Comparison of ENCODE assay signal across 1 cellular context in the genomic region with DNA sequence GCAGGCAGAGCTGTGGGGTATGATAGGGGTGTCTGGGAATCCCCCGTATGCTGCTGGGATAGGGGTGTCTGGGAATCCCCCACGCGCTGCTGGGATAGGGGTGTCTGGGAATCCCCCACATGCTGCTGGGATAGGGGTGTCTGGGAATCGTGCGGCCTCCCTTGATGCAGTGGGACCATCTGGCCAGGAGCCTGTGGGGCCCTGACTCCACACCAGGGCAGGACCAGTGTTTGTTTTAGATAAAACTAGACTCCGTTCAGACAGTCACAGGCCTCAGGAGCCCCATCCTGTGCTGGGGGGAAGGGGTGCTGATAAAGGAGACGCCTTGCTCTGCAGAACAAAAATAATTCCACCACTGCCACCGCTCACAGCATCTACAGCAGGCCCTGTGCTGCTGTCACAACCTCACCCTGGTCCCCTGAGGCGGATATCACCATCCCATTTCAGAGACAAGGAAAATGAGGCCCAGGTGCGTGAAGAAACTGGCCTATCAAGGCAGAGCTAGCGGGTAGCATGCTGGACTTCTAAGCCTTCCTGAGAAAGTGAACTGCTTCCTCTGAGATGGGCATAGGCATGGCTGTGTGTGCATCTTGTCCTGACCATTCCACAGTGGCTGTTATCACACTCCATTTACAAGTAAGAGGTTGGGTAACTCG.
TF ChIP-seq lines count a peak whose summit lies in the region.

No MANE protein-coding gene starts in this region.

TF ChIP-seq in K562, 482 proteins besides CTCF, POLR2A, EP300 and RAD21 (continued from another document and continues in another):
- no peak for TF ChIP-seq PBX2 (CRISPR knock-in tag; IDR thresholded peaks at IDR 0.05; ENCODE audit: low read depth)
- TF ChIP-seq PBX2 (tag; conservative IDR thresholded peaks at IDR 0.05; ENCODE audit: low read depth), result no peak
- no peak for TF ChIP-seq ZNF253 (CRISPR knock-in tag; conservative IDR thresholded peaks at IDR 0.05)
- TF ChIP-seq ATF1 (CRISPR knock-in tag; IDR thresholded peaks at IDR 0.05), result no peak
- TF ChIP-seq ATF1 (tag; IDR thresholded peaks at IDR 0.05), result 0 out of 2 replicates have a peak, but pooled peaks have one; percentile 16
- 0 out of 2 replicates have a peak, but pooled peaks have one; percentile 12 for TF ChIP-seq ARID4B (CRISPR knock-in tag; IDR thresholded peaks at IDR 0.05)
- TF ChIP-seq ETS1 (conservative IDR thresholded peaks at IDR 0.05; ENCODE audit: control insufficient read depth, low read depth, low read length), result no peak
- TF ChIP-seq CCNT2 (IDR thresholded peaks at IDR 0.05; ENCODE audit: borderline replicate concordance, extremely low read depth, insufficient read length, low read depth, low read length), result peak; percentile 18
- TF ChIP-seq ELF2 (CRISPR knock-in tag; IDR thresholded peaks at IDR 0.05), result no peak
- no peak for TF ChIP-seq ZNF354B (CRISPR knock-in tag; IDR thresholded peaks at IDR 0.05)
- no peak for TF ChIP-seq NFRKB (IDR thresholded peaks at IDR 0.05; ENCODE audit: low read depth)
- peak; percentile 80 for TF ChIP-seq ARID1B (IDR thresholded peaks at IDR 0.05)
- no peak for TF ChIP-seq SMC3 (conservative IDR thresholded peaks at IDR 0.05; ENCODE audit: insufficient read depth, low read depth, low read length)
- no peak for TF ChIP-seq LEF1 (IDR thresholded peaks at IDR 0.05)
- TF ChIP-seq ARID2 (IDR thresholded peaks at IDR 0.05), result no peak
- no peak for TF ChIP-seq MTA1 (IDR thresholded peaks at IDR 0.05; ENCODE audit: borderline replicate concordance)
- no peak for TF ChIP-seq FOXJ2 (tag; IDR thresholded peaks at IDR 0.05)
- no peak for TF ChIP-seq PRMT5 (CRISPR knock-in tag; IDR thresholded peaks at IDR 0.05)
- no peak for TF ChIP-seq HDAC2 (IDR thresholded peaks at IDR 0.05)
- TF ChIP-seq KLF6 (CRISPR knock-in tag; IDR thresholded peaks at IDR 0.05; ENCODE audit: borderline replicate concordance), result no peak
- TF ChIP-seq GATAD2B (IDR thresholded peaks at IDR 0.05; ENCODE audit: borderline replicate concordance), result no peak
- TF ChIP-seq RBM15 (IDR thresholded peaks at IDR 0.05; ENCODE audit: insufficient read depth, low read length), result no peak
- TF ChIP-seq HOXB6 (CRISPR knock-in tag; IDR thresholded peaks at IDR 0.05; ENCODE audit: borderline replicate concordance), result no peak
- TF ChIP-seq ZNF197 (CRISPR knock-in tag; IDR thresholded peaks at IDR 0.05; ENCODE audit: low read depth), result no peak
- peak; percentile 62 for TF ChIP-seq DPF2 (IDR thresholded peaks at IDR 0.05)
- TF ChIP-seq CBFA2T2 (conservative IDR thresholded peaks at IDR 0.05), result peak; percentile 84
- no peak for TF ChIP-seq KLF1 (tag; IDR thresholded peaks at IDR 0.05)
- no peak for TF ChIP-seq RBFOX2 (IDR thresholded peaks at IDR 0.05; ENCODE audit: low read depth, low read length)
- TF ChIP-seq, protein P1, sequence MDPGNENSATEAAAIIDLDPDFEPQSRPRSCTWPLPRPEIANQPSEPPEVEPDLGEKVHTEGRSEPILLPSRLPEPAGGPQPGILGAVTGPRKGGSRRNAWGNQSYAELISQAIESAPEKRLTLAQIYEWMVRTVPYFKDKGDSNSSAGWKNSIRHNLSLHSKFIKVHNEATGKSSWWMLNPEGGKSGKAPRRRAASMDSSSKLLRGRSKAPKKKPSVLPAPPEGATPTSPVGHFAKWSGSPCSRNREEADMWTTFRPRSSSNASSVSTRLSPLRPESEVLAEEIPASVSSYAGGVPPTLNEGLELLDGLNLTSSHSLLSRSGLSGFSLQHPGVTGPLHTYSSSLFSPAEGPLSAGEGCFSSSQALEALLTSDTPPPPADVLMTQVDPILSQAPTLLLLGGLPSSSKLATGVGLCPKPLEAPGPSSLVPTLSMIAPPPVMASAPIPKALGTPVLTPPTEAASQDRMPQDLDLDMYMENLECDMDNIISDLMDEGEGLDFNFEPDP (CRISPR knock-in tag; IDR thresholded peaks at IDR 0.05), result no peak
- no peak for TF ChIP-seq DIDO1 (tag; IDR thresholded peaks at IDR 0.05; ENCODE audit: low read depth)
- peak; percentile 80 for TF ChIP-seq NCOR1 (IDR thresholded peaks at IDR 0.05)
- TF ChIP-seq ZNF699 (CRISPR knock-in tag; IDR thresholded peaks at IDR 0.05; ENCODE audit: insufficient replicate concordance), result no peak
- no peak for TF ChIP-seq PCBP2 (IDR thresholded peaks at IDR 0.05; ENCODE audit: low read depth, low read length, poor library complexity, severe bottlenecking)
- TF ChIP-seq SMARCA5 (IDR thresholded peaks at IDR 0.05), result no peak
- no peak for TF ChIP-seq ZNF507 (tag; conservative IDR thresholded peaks at IDR 0.05)
- no peak for TF ChIP-seq FOXA1 (IDR thresholded peaks at IDR 0.05; ENCODE audit: borderline replicate concordance)
- TF ChIP-seq MTF1 (CRISPR knock-in tag; IDR thresholded peaks at IDR 0.05; ENCODE audit: borderline replicate concordance), result 0 out of 2 replicates have a peak, but pooled peaks have one; percentile 9
- peak; percentile 41; the same call in 1 of the 2 replicates for TF ChIP-seq SMARCE1 (IDR thresholded peaks at IDR 0.05)
- no peak for TF ChIP-seq NR2F6 (CRISPR knock-in tag; IDR thresholded peaks at IDR 0.05)
- TF ChIP-seq MCM7 (IDR thresholded peaks at IDR 0.05), result no peak
- no peak for TF ChIP-seq TSC22D4 (tag; IDR thresholded peaks at IDR 0.05)
- no peak for TF ChIP-seq THRB (CRISPR knock-in tag; conservative IDR thresholded peaks at IDR 0.05)
- no peak for TF ChIP-seq USF2 (CRISPR knock-in tag; IDR thresholded peaks at IDR 0.05)
- TF ChIP-seq ZNF717 (CRISPR knock-in tag; IDR thresholded peaks at IDR 0.05), result no peak
- TF ChIP-seq, protein P2, sequence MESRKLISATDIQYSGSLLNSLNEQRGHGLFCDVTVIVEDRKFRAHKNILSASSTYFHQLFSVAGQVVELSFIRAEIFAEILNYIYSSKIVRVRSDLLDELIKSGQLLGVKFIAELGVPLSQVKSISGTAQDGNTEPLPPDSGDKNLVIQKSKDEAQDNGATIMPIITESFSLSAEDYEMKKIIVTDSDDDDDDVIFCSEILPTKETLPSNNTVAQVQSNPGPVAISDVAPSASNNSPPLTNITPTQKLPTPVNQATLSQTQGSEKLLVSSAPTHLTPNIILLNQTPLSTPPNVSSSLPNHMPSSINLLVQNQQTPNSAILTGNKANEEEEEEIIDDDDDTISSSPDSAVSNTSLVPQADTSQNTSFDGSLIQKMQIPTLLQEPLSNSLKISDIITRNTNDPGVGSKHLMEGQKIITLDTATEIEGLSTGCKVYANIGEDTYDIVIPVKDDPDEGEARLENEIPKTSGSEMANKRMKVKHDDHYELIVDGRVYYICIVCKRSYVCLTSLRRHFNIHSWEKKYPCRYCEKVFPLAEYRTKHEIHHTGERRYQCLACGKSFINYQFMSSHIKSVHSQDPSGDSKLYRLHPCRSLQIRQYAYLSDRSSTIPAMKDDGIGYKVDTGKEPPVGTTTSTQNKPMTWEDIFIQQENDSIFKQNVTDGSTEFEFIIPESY (CRISPR knock-in tag; IDR thresholded peaks at IDR 0.05), result 0 out of 2 replicates have a peak, but pooled peaks have one; percentile 42
- no peak for TF ChIP-seq SUPT5H (IDR thresholded peaks at IDR 0.05)
- peak; percentile 65; the same call in 1 of the 2 replicates for TF ChIP-seq TAL1 (IDR thresholded peaks at IDR 0.05)
- TF ChIP-seq, protein P3, sequence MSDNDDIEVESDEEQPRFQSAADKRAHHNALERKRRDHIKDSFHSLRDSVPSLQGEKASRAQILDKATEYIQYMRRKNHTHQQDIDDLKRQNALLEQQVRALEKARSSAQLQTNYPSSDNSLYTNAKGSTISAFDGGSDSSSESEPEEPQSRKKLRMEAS (CRISPR knock-in tag; IDR thresholded peaks at IDR 0.05), result no peak; the same call in 1 of the 2 replicates
- no peak for TF ChIP-seq USF1 (CRISPR knock-in tag; IDR thresholded peaks at IDR 0.05)
- TF ChIP-seq, protein P4, sequence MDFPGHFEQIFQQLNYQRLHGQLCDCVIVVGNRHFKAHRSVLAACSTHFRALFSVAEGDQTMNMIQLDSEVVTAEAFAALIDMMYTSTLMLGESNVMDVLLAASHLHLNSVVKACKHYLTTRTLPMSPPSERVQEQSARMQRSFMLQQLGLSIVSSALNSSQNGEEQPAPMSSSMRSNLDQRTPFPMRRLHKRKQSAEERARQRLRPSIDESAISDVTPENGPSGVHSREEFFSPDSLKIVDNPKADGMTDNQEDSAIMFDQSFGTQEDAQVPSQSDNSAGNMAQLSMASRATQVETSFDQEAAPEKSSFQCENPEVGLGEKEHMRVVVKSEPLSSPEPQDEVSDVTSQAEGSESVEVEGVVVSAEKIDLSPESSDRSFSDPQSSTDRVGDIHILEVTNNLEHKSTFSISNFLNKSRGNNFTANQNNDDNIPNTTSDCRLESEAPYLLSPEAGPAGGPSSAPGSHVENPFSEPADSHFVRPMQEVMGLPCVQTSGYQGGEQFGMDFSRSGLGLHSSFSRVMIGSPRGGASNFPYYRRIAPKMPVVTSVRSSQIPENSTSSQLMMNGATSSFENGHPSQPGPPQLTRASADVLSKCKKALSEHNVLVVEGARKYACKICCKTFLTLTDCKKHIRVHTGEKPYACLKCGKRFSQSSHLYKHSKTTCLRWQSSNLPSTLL (IDR thresholded peaks at IDR 0.05), result no peak
- peak in 1 of 2 experiments; percentile 71; a peak in 2 of 4 replicates for TF ChIP-seq MAZ (CRISPR knock-in tag; conservative IDR thresholded peaks at IDR 0.05 in 1 of 2, IDR thresholded peaks at IDR 0.05 in 1 of 2)
